19 cellular contexts compared by ENCODE assay signal in the genomic region with DNA sequence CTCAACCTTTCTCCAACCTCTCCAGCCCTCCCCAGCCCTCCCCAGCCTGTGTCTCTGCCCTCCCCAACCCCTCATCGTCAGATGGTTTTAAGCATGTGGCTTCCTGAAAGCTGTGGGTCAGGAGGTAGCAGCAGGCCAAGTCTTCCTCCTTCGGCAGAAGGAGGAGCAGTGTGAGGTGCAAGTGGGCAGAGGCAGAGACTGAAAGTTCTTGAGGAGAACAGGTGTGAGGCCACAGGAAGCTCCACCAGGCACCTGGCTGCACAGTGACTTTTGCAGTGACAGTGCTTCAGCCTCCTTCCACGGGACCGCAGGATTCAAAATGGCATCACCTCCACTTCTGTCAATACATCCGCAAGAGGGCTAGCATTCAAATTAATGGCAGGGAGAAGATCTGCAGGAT.
DNase-seq lines count a peak whose midpoint lies in the region; ATAC-seq and TF ChIP-seq lines count a peak whose summit lies in the region.
"Had no signal": no experiment of that assay in that cellular context is flagged by ENCODE, and none has a peak within 500 bp of the region (broad histone marks: within the 10 kb centered on the region; RNA-seq: fewer than 3 reads in every experiment).

No MANE protein-coding gene starts in this region.

- H3K27ac ChIP-seq in OCI-LY3 (ENCODE audit: low read length): no peak overlapping the region
- H3K27ac ChIP-seq: cardiac muscle cell, esophagus squamous epithelium, prostate gland, SJSA1, vagina had no signal

- TF ChIP-seq CTCF in OCI-LY3 (IDR thresholded peaks at IDR 0.05; ENCODE audit: low read depth, low read length) (no peak), Caco-2 (IDR thresholded peaks at IDR 0.05; ENCODE audit: insufficient read depth in 1 of 2, low read depth in 1 of 2, low read length in 1 of 2, severe bottlenecking in 1 of 2, unreplicated experiment in 1 of 2) (no peak)

- peak; percentile 68 for DNase-seq in activated naive CD4-positive, alpha-beta T cell treated with anti-CD3 and anti-CD28 coated beads, Interleukin-2, amount 10 ng/mL, durations not matched to agents 7 days and 5 days
- no peak for DNase-seq in activated naive CD4-positive, alpha-beta T cell treated with Interleukin-2 at 50 U/mL for 16 hours
- DNase-seq in activated effector memory CD4-positive, alpha-beta T cell treated with anti-CD3 and anti-CD28 coated beads, Interleukin-2, amount 50 U/mL, for 16 hours: peak; percentile 68
- DNase-seq in stimulated activated naive CD8-positive, alpha-beta T cell treated with anti-CD3 and anti-CD28 coated beads, Interleukin-15, amount 100 ng/mL, for 72 hours: peak in 1 of 2 donors; percentile 42
- DNase-seq in left colon (no peak), Caco-2 (no peak)
- DNase-seq: amygdala, esophagus squamous epithelium, PC-3 had no signal

- no peaks in the 10 kb centered on the region for H4K20me1 ChIP-seq in OCI-LY3 (ENCODE audit: insufficient read depth, low read length)

- H2AFZ ChIP-seq in OCI-LY3 (ENCODE audit: low read depth, low read length): peak overlapping the region; percentile 49; the same call in 1 of the 2 replicates

- H3K4me3 ChIP-seq in OCI-LY3 (ENCODE audit: low read length) (no peak overlapping the region), Caco-2 (ENCODE audit: low read depth, low read length) (no peak overlapping the region)
- H3K4me3 ChIP-seq: cardiac muscle cell, esophagus squamous epithelium, prostate gland, SJSA1, vagina had no signal

- CTCF ChIA-PET in activated naive CD4-positive, alpha-beta T cell treated with anti-CD3 and anti-CD28 coated beads, Interleukin-2, amount 10 ng/mL, durations not matched to agents 7 days and 5 days (lab: Charles Lee): interaction anchor here (0.9 to 4.1 kb wide), 2 partner anchors 12 to 218 kb away, joined by 3 to 14 read pairs; no protein-coding TSS in a partner anchor
- CTCF ChIA-PET in Caco-2 (lab: Charles Lee): no interaction called here

- H3K27me3 ChIP-seq in OCI-LY3 (ENCODE audit: low read depth, low read length) (no peaks in the 10 kb centered on the region), Caco-2 (replicated peaks; ENCODE audit: control insufficient read depth, insufficient read depth, low read length) (no peaks in the 10 kb centered on the region; the same call in 1 of the 2 replicates)
- H3K27me3 ChIP-seq: cardiac muscle cell, SJSA1, vagina had no signal

- H3K9ac ChIP-seq in OCI-LY3 (ENCODE audit: low read length): no peak overlapping the region

- intact Hi-C loops in left colon (cut with DNase I, micrococcal nuclease): no loop called here
- intact Hi-C loops in Caco-2 (cut with micrococcal nuclease; ENCODE audit: unreplicated experiment): no loop called here

- peaks cover 7% of the 10 kb centered on the region for H3K36me3 Mint-ChIP-seq in activated naive CD4-positive, alpha-beta T cell treated with anti-CD3 and anti-CD28 coated beads, Interleukin-2, amount 10 ng/mL, durations not matched to agents 7 days and 5 days
- no peaks in the 10 kb centered on the region for H3K36me3 Mint-ChIP-seq in Caco-2 (ENCODE audit: insufficient read depth, unreplicated experiment)
- H3K36me3 Mint-ChIP-seq: CD14-positive monocyte, mesothelial cell of epicardium had no signal

- H3K4me1 Mint-ChIP-seq in activated naive CD4-positive, alpha-beta T cell treated with anti-CD3 and anti-CD28 coated beads, Interleukin-2, amount 10 ng/mL, durations not matched to agents 7 days and 5 days: peaks cover 60% of the 10 kb centered on the region
- peaks cover 53% of the 10 kb centered on the region for H3K4me1 Mint-ChIP-seq in stimulated activated naive CD8-positive, alpha-beta T cell treated with anti-CD3 and anti-CD28 coated beads, Interleukin-15, amount 100 ng/mL, for 72 hours
- no peaks in the 10 kb centered on the region for H3K4me1 Mint-ChIP-seq in Caco-2 (ENCODE audit: low read depth, unreplicated experiment)
- H3K4me1 Mint-ChIP-seq: CD14-positive monocyte had no signal

- no peak overlapping the region for H3K4me3 Mint-ChIP-seq in activated naive CD4-positive, alpha-beta T cell treated with anti-CD3 and anti-CD28 coated beads, Interleukin-2, amount 10 ng/mL, durations not matched to agents 7 days and 5 days
- H3K4me3 Mint-ChIP-seq in stimulated activated naive CD8-positive, alpha-beta T cell treated with anti-CD3 and anti-CD28 coated beads, Interleukin-15, amount 100 ng/mL, for 72 hours: peak overlapping the region; percentile 16 to 45
- H3K4me3 Mint-ChIP-seq in Caco-2 (ENCODE audit: unreplicated experiment): no peak overlapping the region
- H3K4me3 Mint-ChIP-seq: CD14-positive monocyte, mesothelial cell of epicardium, neural crest cell had no signal

- H3K4me2 ChIP-seq in OCI-LY3 (ENCODE audit: low read length): no peak overlapping the region

- H3K27ac Mint-ChIP-seq in activated naive CD4-positive, alpha-beta T cell treated with anti-CD3 and anti-CD28 coated beads, Interleukin-2, amount 10 ng/mL, durations not matched to agents 7 days and 5 days: peak overlapping the region; percentile 75
- no peak overlapping the region for H3K27ac Mint-ChIP-seq in stimulated activated naive CD8-positive, alpha-beta T cell treated with anti-CD3 and anti-CD28 coated beads, Interleukin-15, amount 100 ng/mL, for 72 hours
- H3K27ac Mint-ChIP-seq in Caco-2 (ENCODE audit: unreplicated experiment): no peak overlapping the region
- H3K27ac Mint-ChIP-seq: CD14-positive monocyte, mesothelial cell of epicardium had no signal

- H3K36me3 ChIP-seq in OCI-LY3 (replicated peaks; ENCODE audit: low read depth, low read length) (no peaks in the 10 kb centered on the region), Caco-2 (ENCODE audit: control insufficient read depth, insufficient read depth, low read length) (no peaks in the 10 kb centered on the region)
- H3K36me3 ChIP-seq: cardiac muscle cell, esophagus squamous epithelium, prostate gland, SJSA1, vagina had no signal

- no TSS peak for BruUV-seq in Caco-2 (replicated peaks; lab: Mats Ljungman, UMichigan)

- H3K9me3 ChIP-seq in OCI-LY3 (ENCODE audit: insufficient read depth, low read length) (no peaks in the 10 kb centered on the region), Caco-2 (no peaks in the 10 kb centered on the region)
- H3K9me3 ChIP-seq: esophagus squamous epithelium, prostate gland, vagina had no signal

- peak; percentile 73 for ATAC-seq in stimulated activated naive CD8-positive, alpha-beta T cell treated with anti-CD3 and anti-CD28 coated beads, Interleukin-15, amount 100 ng/mL, for 72 hours
- ATAC-seq in GM19035 (IDR thresholded peaks at IDR 0.05; ENCODE audit: unreplicated experiment) (no peak), left colon (no peak)
- ATAC-seq: HCT116, PC-3 had no signal

- POLR2A ChIA-PET in Caco-2 (lab: Charles Lee): no interaction called here

- H3K9me3 Mint-ChIP-seq in activated naive CD4-positive, alpha-beta T cell treated with anti-CD3 and anti-CD28 coated beads, Interleukin-2, amount 10 ng/mL, durations not matched to agents 7 days and 5 days: no peaks in the 10 kb centered on the region
- H3K9me3 Mint-ChIP-seq in stimulated activated naive CD8-positive, alpha-beta T cell treated with anti-CD3 and anti-CD28 coated beads, Interleukin-15, amount 100 ng/mL, for 72 hours: no peaks in the 10 kb centered on the region
- no peaks in the 10 kb centered on the region for H3K9me3 Mint-ChIP-seq in Caco-2 (ENCODE audit: unreplicated experiment)
- H3K9me3 Mint-ChIP-seq: mesothelial cell of epicardium had no signal

- H3K79me2 ChIP-seq in OCI-LY3 (ENCODE audit: low read length): no peaks in the 10 kb centered on the region

- peaks cover 25% of the 10 kb centered on the region for H3K27me3 Mint-ChIP-seq in activated naive CD4-positive, alpha-beta T cell treated with anti-CD3 and anti-CD28 coated beads, Interleukin-2, amount 10 ng/mL, durations not matched to agents 7 days and 5 days
- H3K27me3 Mint-ChIP-seq in stimulated activated naive CD8-positive, alpha-beta T cell treated with anti-CD3 and anti-CD28 coated beads, Interleukin-15, amount 100 ng/mL, for 72 hours: peaks cover 47% of the 10 kb centered on the region
- H3K27me3 Mint-ChIP-seq in Caco-2 (ENCODE audit: insufficient read depth, unreplicated experiment): no peaks in the 10 kb centered on the region

- H3K4me1 ChIP-seq in OCI-LY3 (ENCODE audit: low read length) (peaks cover 65% of the 10 kb centered on the region), Caco-2 (no peaks in the 10 kb centered on the region)
- H3K4me1 ChIP-seq: esophagus squamous epithelium, prostate gland, vagina had no signal

Comparison
In these comparisons a context has a peak if more than half of its experiments do, and no peak if none do; other contexts are left out.
1. DNase-seq: peak in activated naive CD4-positive, alpha-beta T cell treated with anti-CD3 and anti-CD28 coated beads, Interleukin-2, amount 10 ng/mL, durations not matched to agents 7 days and 5 days (single experiment) and activated effector memory CD4-positive, alpha-beta T cell treated with anti-CD3 and anti-CD28 coated beads, Interleukin-2, amount 50 U/mL, for 16 hours (single experiment); none in activated naive CD4-positive, alpha-beta T cell treated with Interleukin-2 at 50 U/mL for 16 hours (single experiment), left colon (0 of 2) and Caco-2 (0 of 2).
2. H3K4me3 Mint-ChIP-seq: peak in stimulated activated naive CD8-positive, alpha-beta T cell treated with anti-CD3 and anti-CD28 coated beads, Interleukin-15, amount 100 ng/mL, for 72 hours (2 of 2); none in activated naive CD4-positive, alpha-beta T cell treated with anti-CD3 and anti-CD28 coated beads, Interleukin-2, amount 10 ng/mL, durations not matched to agents 7 days and 5 days (single experiment) and Caco-2 (single experiment).